Comparison of ENCODE assay signal across 34 cellular contexts in genomic region chr2:233572468-233572867, GRCh38. TPM values are rescaled to one million over a fixed set of nuclear protein-coding genes. Genes with fewer than 3 reads are reported as not detected.
DNase-seq lines count a peak whose midpoint lies in the region; ATAC-seq, FAIRE-seq and TF ChIP-seq lines count a peak whose summit lies in the region.
"Had no signal": no experiment of that assay in that cellular context is flagged by ENCODE, and none has a peak within 500 bp of the region (broad histone marks: within the 10 kb centered on the region; RNA-seq: fewer than 3 reads in every experiment).

No MANE protein-coding gene starts in this region.

- TF ChIP-seq RAD21 in HepG2 (CRISPR knock-in tag; IDR thresholded peaks at IDR 0.05) (no peak), K562 (CRISPR knock-in tag; conservative IDR thresholded peaks at IDR 0.05 in 1 of 2, IDR thresholded peaks at IDR 0.05 in 1 of 2) (no peak)

- CTCF ChIA-PET in HepG2 (lab: Yijun Ruan, JAX; ENCODE audit: low intra/inter-chr PET ratio, low total read pairs) (no interaction called here), K562 (lab: Yijun Ruan, JAX; ENCODE audit: low intra/inter-chr PET ratio) (interaction anchor here (0.6 kb wide), 1 partner anchor 967 kb away, joined by 5 read pairs; no protein-coding TSS in a partner anchor)

- 60% methylated on average over 4 of the region's 4 CpGs for WGBS in HepG2 (ENCODE audit: low lambda C conversion rate)
- 85% methylated on average over 4 of the region's 4 CpGs for WGBS in right lobe of liver (ENCODE audit: insufficient coverage, low coverage, low lambda C conversion rate, missing lambda C conversion rate)
- 30% methylated on average over 4 of the region's 4 CpGs for WGBS in K562 (ENCODE audit: insufficient coverage, low coverage, missing lambda C conversion rate)

- H3K9me1 ChIP-seq in K562 (ENCODE audit: control insufficient read depth, insufficient read depth, low read length), result no peaks in the 10 kb centered on the region

- TF ChIP-seq CTCF in HepG2 (CRISPR knock-in tag; IDR thresholded peaks at IDR 0.05) (no peak), right lobe of liver (IDR thresholded peaks at IDR 0.05) (no peak), K562 (IDR thresholded peaks at IDR 0.05 in 2 of 3, conservative IDR thresholded peaks at IDR 0.05 in 1 of 3; ENCODE audit: insufficient read depth in 2 of 3, low read depth in 1 of 3, low read length in 3 of 3) (no peak)

- TF ChIP-seq POLR2A in HepG2 (IDR thresholded peaks at IDR 0.05; ENCODE audit: insufficient read depth in 1 of 2, low read depth in 2 of 2, low read length in 2 of 2) (no peak), right lobe of liver (IDR thresholded peaks at IDR 0.05) (no peak), K562 (conservative IDR thresholded peaks at IDR 0.05) (no peak)

- H3K4me1 ChIP-seq in HepG2 (ENCODE audit: insufficient read depth, low read length) (no peaks in the 10 kb centered on the region), right lobe of liver (no peaks in the 10 kb centered on the region), K562 (replicated peaks in 1 of 2; ENCODE audit: control insufficient read depth in 2 of 2, insufficient read depth in 2 of 2, low read length in 2 of 2) (no peaks in the 10 kb centered on the region)
- H3K4me1 ChIP-seq: A549; BLaER1 treated with 17β-estradiol and CSF1 and Interleukin-3, amounts not matched to agents 10 nM and 100 nM had no signal

- TF ChIP-seq EP300 in HepG2 (IDR thresholded peaks at IDR 0.05; ENCODE audit: low read depth in 2 of 2, low read length in 2 of 2), result no peak
- TF ChIP-seq EP300 in HepG2 (CRISPR knock-in tag; IDR thresholded peaks at IDR 0.05; ENCODE audit: borderline replicate concordance), result no peak
- no peak for TF ChIP-seq EP300 in K562 (IDR thresholded peaks at IDR 0.05; ENCODE audit: low read length)

- H4K20me1 ChIP-seq in HepG2 (ENCODE audit: insufficient read depth, low read length), result no peaks in the 10 kb centered on the region
- no peaks in the 10 kb centered on the region for H4K20me1 ChIP-seq in K562 (replicated peaks; ENCODE audit: control insufficient read depth, insufficient read depth, low read length)
- H4K20me1 ChIP-seq: BLaER1 treated with 17β-estradiol and CSF1 and Interleukin-3, amounts not matched to agents 10 nM and 100 nM had no signal

- no peak overlapping the region for H3K4me3 ChIP-seq in HepG2 (replicated peaks in 1 of 3; ENCODE audit: insufficient read depth in 1 of 3, low read depth in 2 of 3, low read length in 3 of 3)
- H3K4me3 ChIP-seq in right lobe of liver, result no peak overlapping the region
- H3K4me3 ChIP-seq in K562, result no peak overlapping the region
- H3K4me3 ChIP-seq: A549; BLaER1 treated with 17β-estradiol and CSF1 and Interleukin-3, amounts not matched to agents 10 nM and 100 nM; GM23248 had no signal

- H3K4me2 ChIP-seq in HepG2 (ENCODE audit: low read depth, low read length) (no peak overlapping the region), K562 (ENCODE audit: insufficient read depth, low read length) (no peak overlapping the region)
- H3K4me2 ChIP-seq: A549; BLaER1 treated with 17β-estradiol and CSF1 and Interleukin-3, amounts not matched to agents 10 nM and 100 nM; KMS-11 had no signal

- H3K79me2 ChIP-seq in HepG2 (ENCODE audit: insufficient read depth, low read length) (no peaks in the 10 kb centered on the region), K562 (ENCODE audit: control insufficient read depth, insufficient read depth, low read length) (no peaks in the 10 kb centered on the region)

- no peak overlapping the region for H3K27ac ChIP-seq in HepG2 (ENCODE audit: extremely low read length, insufficient read depth, low read length)
- no peak overlapping the region for H3K27ac ChIP-seq in right lobe of liver
- no peak overlapping the region for H3K27ac ChIP-seq in K562 (ENCODE audit: extremely low read depth, low read depth, low read length)
- H3K27ac ChIP-seq: BLaER1 treated with 17β-estradiol and CSF1 and Interleukin-3, amounts not matched to agents 10 nM and 100 nM; GM23248; KMS-11; RWPE1 had no signal

- BruUV-seq in HepG2 (replicated peaks; lab: Mats Ljungman, UMichigan), result no TSS peak
- BruUV-seq in K562 (replicated peaks; lab: Mats Ljungman, UMichigan), result no TSS peak

- H3K36me3 ChIP-seq in HepG2 (replicated peaks in 1 of 2; ENCODE audit: control insufficient read depth in 1 of 2, insufficient read depth in 2 of 2, low read length in 2 of 2) (no peaks in the 10 kb centered on the region), right lobe of liver (no peaks in the 10 kb centered on the region), K562 (ENCODE audit: control insufficient read depth, insufficient read depth, low read length) (no peaks in the 10 kb centered on the region)
- H3K36me3 ChIP-seq: BLaER1 treated with 17β-estradiol and CSF1 and Interleukin-3, amounts not matched to agents 10 nM and 100 nM had no signal

- ATAC-seq in HepG2 (no peak), right lobe of liver (no peak), K562 (no peak), GM21515 (IDR thresholded peaks at IDR 0.05; ENCODE audit: unreplicated experiment) (no peak)
- ATAC-seq: A549, Panc1, T-cell had no signal

- H3K27me3 ChIP-seq in HepG2 (ENCODE audit: control insufficient read depth in 1 of 2, insufficient read depth in 2 of 2, low read length in 2 of 2), result no peaks in the 10 kb centered on the region
- no peaks in the 10 kb centered on the region for H3K27me3 ChIP-seq in right lobe of liver
- no peaks in the 10 kb centered on the region; a peak in 1 of 5 replicates for H3K27me3 ChIP-seq in K562 (ENCODE audit: control insufficient read depth in 2 of 2, insufficient read depth in 2 of 2, low read length in 2 of 2)
- H3K27me3 ChIP-seq: BLaER1 treated with 17β-estradiol and CSF1 and Interleukin-3, amounts not matched to agents 10 nM and 100 nM had no signal

- no peaks in the 10 kb centered on the region for H3K9me3 ChIP-seq in HepG2 (ENCODE audit: low read length)
- H3K9me3 ChIP-seq in right lobe of liver, result no peaks in the 10 kb centered on the region
- no peaks in the 10 kb centered on the region for H3K9me3 ChIP-seq in K562 (replicated peaks; ENCODE audit: control insufficient read depth, insufficient read depth, low read depth, low read length)

- in situ Hi-C loops in HepG2 (cut with HindIII; ENCODE audit: extremely low pct_ligation_motif_present, low pct_unique_long_range_greater_than_20kb), result no loop called here
- in situ Hi-C loops in K562 (cut with MboI), result no loop called here

- intact Hi-C loops in HepG2 (cut with micrococcal nuclease; ENCODE audit: unreplicated experiment), result no loop called here
- intact Hi-C loops in right lobe of liver (cut with DNase I), result no loop called here
- intact Hi-C loops in K562 (cut with micrococcal nuclease), result no loop called here

- H3K9ac ChIP-seq in HepG2 (ENCODE audit: insufficient read depth, low read depth, low read length), result no peak overlapping the region
- no peak overlapping the region for H3K9ac ChIP-seq in K562 (ENCODE audit: insufficient read depth in 1 of 2, low read depth in 2 of 2, low read length in 2 of 2)
- H3K9ac ChIP-seq: BLaER1 treated with 17β-estradiol and CSF1 and Interleukin-3, amounts not matched to agents 10 nM and 100 nM; GM23248; KMS-11 had no signal

- peak; percentile 21 for DNase-seq in NCI-H2196 (lab: John Stamatoyannopoulos, UW; ENCODE audit: unreplicated experiment)
- DNase-seq in NCI-H2196 treated with DMSO at 0.1 percent for 48 hours (lab: John Stamatoyannopoulos, UW; ENCODE audit: unreplicated experiment), result no peak
- no peak for DNase-seq in HepG2 (ENCODE audit: low spot score)
- DNase-seq in right lobe of liver, result no peak
- DNase-seq in K562 (ENCODE audit: extremely low read depth in 1 of 4, low spot score in 3 of 4), result no peak
- DNase-seq in stimulated activated CD4-positive, alpha-beta T cell treated with anti-CD3 and anti-CD28 coated beads, Interleukin-4, amount 100 ng/mL, for 24 hours, result no peak
- DNase-seq: AML-193; CD4-positive, alpha-beta memory T cell; COR-L47; DND-41; GM23248; H9; HFFc6; IMR-90; NCI-H1092 treated with DMSO at 0.1 percent for 48 hours; NCI-H1436; NCI-H187; NCI-H2081 treated with DMSO at 0.1 percent for 48 hours; NCI-H226; NCI-H524; NCI-H774; SHP77; T-cell had no signal

- no peak for FAIRE-seq in HepG2 (lab: Jason Lieb, UNC)
- no peak for FAIRE-seq in K562 (lab: Jason Lieb, UNC)
- FAIRE-seq: A549, GM19239, HTR-8/SVneo had no signal

- H2AFZ ChIP-seq in HepG2 (ENCODE audit: low read length) (no peak overlapping the region), K562 (ENCODE audit: low read depth, low read length) (peak overlapping the region; percentile 50; the same call in 1 of the 2 replicates)
- H2AFZ ChIP-seq: GM23248 had no signal

- POLR2A ChIA-PET in HepG2 (lab: Yijun Ruan, JAX), result no interaction called here
- POLR2A ChIA-PET in K562 (lab: Yijun Ruan, JAX), result interaction anchor here (0.7 kb wide), 1 partner anchor 14 kb away, joined by 4 read pairs; no protein-coding TSS in a partner anchor

RNA-seq across cellular contexts. Expression of gene USP40, which starts 5.9 kb away (rescaled TPM):
- total RNA-seq in HepG2 (2016; rRNA removed; fragmentation: Illumina TruSeq; extraction: Trizol) (41.0 and 57.2 TPM in 2 replicates), right lobe of liver (10 to 100 TPM; 19.9 to 38.8 (median 27.0) TPM), K562 (2014; rRNA removed) (8.5 and 11.3 TPM in 2 replicates), K562 (2014; rRNA removed; fragmentation: Illumina TruSeq; extraction: Trizol) (12.8 and 14.8 TPM in 2 replicates), K562 (2015; rRNA removed; fragmentation: Illumina TruSeq; extraction: Trizol) (12.2 and 12.8 TPM in 2 replicates), K562 (2021) (12.9 and 13.1 TPM in 2 replicates)
- total RNA-seq in HepG2 (2016; cell fraction: cytosol; rRNA removed; fragmentation: Illumina TruSeq; extraction: Trizol; ENCODE audit: low read depth), result 7.5 and 8.1 TPM in 2 replicates
- 39.8 and 59.3 TPM in 2 replicates for total RNA-seq in HepG2 (2016; cell fraction: insoluble cytoplasmic fraction; rRNA removed; fragmentation: Illumina TruSeq; extraction: Trizol)
- total RNA-seq in HepG2 (2016; cell fraction: membrane; rRNA removed; fragmentation: Illumina TruSeq; extraction: Trizol), result 27.5 and 30.2 TPM in 2 replicates
- total RNA-seq in HepG2 (2016; cell fraction: nucleus; rRNA removed; fragmentation: Illumina TruSeq; extraction: Trizol), result 63.3 and 74.1 TPM in 2 replicates
- polyA plus RNA-seq in HepG2 (2011; rRNA removed) (40.2 and 46.3 TPM in 2 replicates), K562 (2011; rRNA removed) (15.0 TPM in 2 replicates), K562 (2014; fragmentation: Illumina TruSeq; extraction: Trizol) (9.3 and 10.6 TPM in 2 replicates), K562 (2014; fragmentation: Nextera tagmentation; extraction: Ambion mirVana) (1 to 10 TPM; 5.5 to 7.9 TPM), K562 (2014; rRNA removed) (9.0 and 9.3 TPM in 2 replicates)
- 27.0 and 32.9 TPM in 2 replicates for polyA plus RNA-seq in HepG2 (2011; cell fraction: cytosol; rRNA removed)
- polyA plus RNA-seq in HepG2 (2011; cell fraction: nucleus; rRNA removed), result 145 and 189 TPM in 2 replicates
- polyA plus RNA-seq in HepG2 (2012), result 20.5 and 28.6 TPM in 2 replicates
- polyA plus RNA-seq in HepG2 (2016; cell fraction: cytosol; fragmentation: Illumina TruSeq; extraction: Trizol; ENCODE audit: low read depth), result 6.2 and 6.8 TPM in 2 replicates
- 27.9 and 31.8 TPM in 2 replicates for polyA plus RNA-seq in HepG2 (2016; cell fraction: insoluble cytoplasmic fraction; fragmentation: Illumina TruSeq; extraction: Trizol; ENCODE audit: low read depth)
- 12.5 and 13.0 TPM in 2 replicates for polyA plus RNA-seq in HepG2 (2016; cell fraction: membrane; fragmentation: Illumina TruSeq; extraction: Trizol; ENCODE audit: low read depth)
- 50.8 and 60.6 TPM in 2 replicates for polyA plus RNA-seq in HepG2 (2016; cell fraction: nucleus; fragmentation: Illumina TruSeq; extraction: Trizol; ENCODE audit: insufficient read depth, low read depth)
- polyA minus RNA-seq in HepG2 (2011; rRNA and poly(A)+ RNA removed; ENCODE audit: low replicate concordance), result 22.3 and 75.9 TPM in 2 replicates
- 21.5 and 24.6 TPM in 2 replicates for polyA minus RNA-seq in HepG2 (2011; cell fraction: cytosol; rRNA and poly(A)+ RNA removed)
- polyA minus RNA-seq in HepG2 (2011; cell fraction: nucleus; rRNA and poly(A)+ RNA removed), result 177 and 180 TPM in 2 replicates
- 44.7 and 124 TPM in 2 replicates for total RNA-seq in K562 (2011; cell fraction: chromatin; rRNA removed; ENCODE audit: low replicate concordance)
- 12.0 and 15.0 TPM in 2 replicates for total RNA-seq in K562 (2011; cell fraction: nucleolus; rRNA removed)
- 32.2 and 35.7 TPM in 2 replicates for total RNA-seq in K562 (2011; cell fraction: nucleoplasm; rRNA removed)
- 11.5 and 15.8 TPM in 2 replicates for polyA plus RNA-seq in K562 (2011; cell fraction: cytosol; rRNA removed)
- 49.5 and 56.9 TPM in 2 replicates for polyA plus RNA-seq in K562 (2011; cell fraction: nucleus; rRNA removed)
- polyA plus RNA-seq in K562 (2012), result 9.3 and 14.8 TPM in 2 replicates
- polyA minus RNA-seq in K562 (2011; rRNA and poly(A)+ RNA removed), result 33.1 and 38.1 TPM in 2 replicates
- 7.1 and 8.9 TPM in 2 replicates for polyA minus RNA-seq in K562 (2011; cell fraction: cytosol; rRNA and poly(A)+ RNA removed)
- polyA minus RNA-seq in K562 (2011; cell fraction: nucleus; rRNA and poly(A)+ RNA removed), result 21.0 and 39.4 TPM in 2 replicates

RNA-seq across cellular contexts. Expression of gene UGT1A8, which starts 45.0 kb away (rescaled TPM):
- total RNA-seq in HepG2 (2016; rRNA removed; fragmentation: Illumina TruSeq; extraction: Trizol) (not detected in 2 replicates), right lobe of liver (1 to 10 TPM in 3 of 6 experiments, under 1 TPM in 3; 0.51 to 3.8 (median 1.7) TPM), K562 (2014; rRNA removed) (not detected in 2 replicates), K562 (2014; rRNA removed; fragmentation: Illumina TruSeq; extraction: Trizol) (not detected in 2 replicates), K562 (2015; rRNA removed; fragmentation: Illumina TruSeq; extraction: Trizol) (0.04 TPM in 1 of 2 replicates, not detected in the other), K562 (2021) (not detected in 2 replicates)
- total RNA-seq in HepG2 (2016; cell fraction: cytosol; rRNA removed; fragmentation: Illumina TruSeq; extraction: Trizol; ENCODE audit: low read depth), result not detected in 2 replicates
- not detected in 2 replicates for total RNA-seq in HepG2 (2016; cell fraction: insoluble cytoplasmic fraction; rRNA removed; fragmentation: Illumina TruSeq; extraction: Trizol)
- not detected in 2 replicates for total RNA-seq in HepG2 (2016; cell fraction: membrane; rRNA removed; fragmentation: Illumina TruSeq; extraction: Trizol)
- total RNA-seq in HepG2 (2016; cell fraction: nucleus; rRNA removed; fragmentation: Illumina TruSeq; extraction: Trizol), result not detected in 2 replicates
- polyA plus RNA-seq in HepG2 (2011; rRNA removed) (not detected in 2 replicates), K562 (2011; rRNA removed) (not detected in 2 replicates), K562 (2014; fragmentation: Illumina TruSeq; extraction: Trizol) (not detected in 2 replicates), K562 (2014; fragmentation: Nextera tagmentation; extraction: Ambion mirVana) (not detected), K562 (2014; rRNA removed) (not detected in 2 replicates)
- polyA plus RNA-seq in HepG2 (2011; cell fraction: cytosol; rRNA removed), result not detected in 2 replicates
- not detected in 2 replicates for polyA plus RNA-seq in HepG2 (2011; cell fraction: nucleus; rRNA removed)
- polyA plus RNA-seq in HepG2 (2012), result not detected in 2 replicates
- not detected in 2 replicates for polyA plus RNA-seq in HepG2 (2016; cell fraction: cytosol; fragmentation: Illumina TruSeq; extraction: Trizol; ENCODE audit: low read depth)
- not detected in 2 replicates for polyA plus RNA-seq in HepG2 (2016; cell fraction: insoluble cytoplasmic fraction; fragmentation: Illumina TruSeq; extraction: Trizol; ENCODE audit: low read depth)
- polyA plus RNA-seq in HepG2 (2016; cell fraction: membrane; fragmentation: Illumina TruSeq; extraction: Trizol; ENCODE audit: low read depth), result not detected in 2 replicates
- polyA plus RNA-seq in HepG2 (2016; cell fraction: nucleus; fragmentation: Illumina TruSeq; extraction: Trizol; ENCODE audit: insufficient read depth, low read depth), result not detected in 2 replicates
- not detected in 2 replicates for polyA minus RNA-seq in HepG2 (2011; rRNA and poly(A)+ RNA removed; ENCODE audit: low replicate concordance)
- polyA minus RNA-seq in HepG2 (2011; cell fraction: cytosol; rRNA and poly(A)+ RNA removed), result not detected in 2 replicates
- polyA minus RNA-seq in HepG2 (2011; cell fraction: nucleus; rRNA and poly(A)+ RNA removed), result not detected in 2 replicates
- 0.23 and 0.39 TPM in 2 replicates for total RNA-seq in K562 (2011; cell fraction: chromatin; rRNA removed; ENCODE audit: low replicate concordance)
- 0.26 TPM in 1 of 2 replicates, not detected in the other for total RNA-seq in K562 (2011; cell fraction: nucleolus; rRNA removed)
- 0.22 TPM in 1 of 2 replicates, not detected in the other for total RNA-seq in K562 (2011; cell fraction: nucleoplasm; rRNA removed)
- not detected in 2 replicates for polyA plus RNA-seq in K562 (2011; cell fraction: cytosol; rRNA removed)
- polyA plus RNA-seq in K562 (2011; cell fraction: nucleus; rRNA removed), result not detected in 2 replicates
- polyA plus RNA-seq in K562 (2012), result not detected in 2 replicates
- polyA minus RNA-seq in K562 (2011; rRNA and poly(A)+ RNA removed), result 0.06 TPM in 1 of 2 replicates, not detected in the other
- not detected in 2 replicates for polyA minus RNA-seq in K562 (2011; cell fraction: cytosol; rRNA and poly(A)+ RNA removed)
- not detected in 2 replicates for polyA minus RNA-seq in K562 (2011; cell fraction: nucleus; rRNA and poly(A)+ RNA removed)
- total RNA-seq: CD4-positive, alpha-beta memory T cell; GM23248; H9; HFFc6; IMR-90; OCI-LY7; SK-MEL-5; T-cell; T-helper 2 cell treated with Interferon-gamma antibody and Interleukin-4, amounts not matched to agents 100 ng/mL and 5 ng/mL, for 36 hours had no signal
- polyA plus RNA-seq: CD4-positive, alpha-beta memory T cell; GM23248; IMR-90 had no signal
